9 cellular contexts compared by ENCODE assay signal in genomic region chr1:156496211-156496761, GRCh38. TPM values are rescaled to one million over a fixed set of nuclear protein-coding genes. Genes with fewer than 3 reads are reported as not detected.
A peak's percentile ranks its signal among the peaks of the same experiment; 100 is the strongest.
DNase-seq lines count a peak whose midpoint lies in the region; ATAC-seq and TF ChIP-seq lines count a peak whose summit lies in the region.
"Had no signal": no experiment of that assay in that cellular context is flagged by ENCODE, and none has a peak within 500 bp of the region (broad histone marks: within the 10 kb centered on the region; RNA-seq: fewer than 3 reads in every experiment).

No MANE protein-coding gene starts in this region.

- POLR2A ChIA-PET in SK-N-SH (lab: Yijun Ruan, JAX) (no interaction called here), RWPE1 (lab: Yijun Ruan, JAX; ENCODE audit: low non-redundant PET) (interaction anchor here (0.7 kb wide), 1 partner anchor 8 kb away, joined by 5 read pairs; no protein-coding TSS in a partner anchor)

- no peak overlapping the region for H3K9ac ChIP-seq in SK-N-SH
- H3K9ac ChIP-seq in stomach smooth muscle (ENCODE audit: low read length in 2 of 2) = peak overlapping the region; percentile 21 to 36

- H2AFZ ChIP-seq in SK-N-SH (ENCODE audit: low read depth) = no peak overlapping the region

- no peak for TF ChIP-seq RAD21 in SK-N-SH (IDR thresholded peaks at IDR 0.05; ENCODE audit: low read length)

- H3K4me3 ChIP-seq in SK-N-SH (ENCODE audit: low read depth in 2 of 2, low read length in 1 of 2) (no peak overlapping the region), right cardiac atrium (ENCODE audit: low read length) (no peak overlapping the region), stomach smooth muscle (ENCODE audit: low read length in 2 of 2) (peak overlapping the region; percentile 88 to 97)

- TF ChIP-seq EP300 in SK-N-SH (IDR thresholded peaks at IDR 0.05; ENCODE audit: borderline replicate concordance in 1 of 2, low read depth in 1 of 2, low read length in 1 of 2) = no peak

- no peaks in the 10 kb centered on the region for H3K9me2 ChIP-seq in SK-N-SH

- H3K36me3 ChIP-seq in SK-N-SH (replicated peaks in 1 of 2; ENCODE audit: control insufficient read depth in 1 of 2, insufficient read depth in 2 of 2, low read length in 1 of 2) = peaks cover 3 to 6% of the 10 kb centered on the region in 2 experiments
- H3K36me3 ChIP-seq in stomach smooth muscle (ENCODE audit: control insufficient read depth in 2 of 2, insufficient read depth in 2 of 2, low read length in 2 of 2) = peaks cover 0 to 5% of the 10 kb centered on the region in 2 donors

- intact Hi-C loops in right cardiac atrium (cut with DNase I) = loop anchor here in 1 of 4 donors (5.0 kb wide), 1 partner anchor 39 kb away; no protein-coding TSS in a partner anchor

- 62% methylated on average over 10 of the region's 10 CpGs for WGBS in SK-N-SH (ENCODE audit: low lambda C conversion rate)
- WGBS in right cardiac atrium = 43% methylated on average over 10 of the region's 10 CpGs

- H4K20me1 ChIP-seq in SK-N-SH (ENCODE audit: insufficient read depth) = peaks cover 84% of the 10 kb centered on the region

- no peaks in the 10 kb centered on the region for H3K27me3 ChIP-seq in SK-N-SH (ENCODE audit: insufficient read depth)
- no peaks in the 10 kb centered on the region for H3K27me3 ChIP-seq in right cardiac atrium (ENCODE audit: control insufficient read depth, insufficient read depth)
- H3K27me3 ChIP-seq in stomach smooth muscle (ENCODE audit: control insufficient read depth in 1 of 2, insufficient read depth in 2 of 2, low read length in 2 of 2) = no peaks in the 10 kb centered on the region

- no peaks in the 10 kb centered on the region for H3K9me3 ChIP-seq in SK-N-SH
- no peaks in the 10 kb centered on the region for H3K9me3 ChIP-seq in right cardiac atrium (ENCODE audit: control insufficient read depth, low read length)
- H3K9me3 ChIP-seq in stomach smooth muscle (ENCODE audit: control insufficient read depth in 2 of 2, low read length in 2 of 2) = no peaks in the 10 kb centered on the region

- peaks cover 25 to 58% of the 10 kb centered on the region in 2 experiments for H3K4me1 ChIP-seq in SK-N-SH (ENCODE audit: control insufficient read depth in 1 of 2, insufficient read depth in 2 of 2, low read depth in 1 of 2, low read length in 1 of 2)
- peaks cover 58% of the 10 kb centered on the region for H3K4me1 ChIP-seq in right cardiac atrium (ENCODE audit: control insufficient read depth, insufficient read depth, low read length)
- H3K4me1 ChIP-seq in stomach smooth muscle (ENCODE audit: control insufficient read depth, insufficient read depth, low read length) = peaks cover 79% of the 10 kb centered on the region

- ATAC-seq in SK-N-SH treated with all-trans-retinoic acid at 6 μM for 48 hours (no peak), right cardiac atrium (no peak), GM18502 (IDR thresholded peaks at IDR 0.05; ENCODE audit: poor library complexity, unreplicated experiment) (no peak), GM18907 (IDR thresholded peaks at IDR 0.05; ENCODE audit: unreplicated experiment) (no peak)

- CTCF ChIA-PET in SK-N-SH (lab: Yijun Ruan, JAX) (interaction anchor here (1.4 to 7.3 kb wide), 3 partner anchors 16 to 111 kb away, joined by 4 to 47 read pairs (median 10); no protein-coding TSS in a partner anchor), RWPE1 (lab: Yijun Ruan, JAX) (interaction anchor here (0.6 kb wide), 2 partner anchors 51 to 67 kb away, joined by 4 to 6 read pairs; no protein-coding TSS in a partner anchor)

- H3K27ac ChIP-seq in SK-N-SH (ENCODE audit: low read depth in 2 of 2, low read length in 1 of 2) (no peak overlapping the region; a peak in 1 of 4 replicates), RWPE1 (peak overlapping the region; percentile 99), right cardiac atrium (ENCODE audit: low read length) (peak overlapping the region; percentile 4), stomach smooth muscle (ENCODE audit: low read length) (peak overlapping the region; percentile 80)

- peak overlapping the region; percentile 52 for H3K4me2 ChIP-seq in SK-N-SH

- H3K79me2 ChIP-seq in SK-N-SH (ENCODE audit: insufficient read depth) = peaks cover 93% of the 10 kb centered on the region

- DNase-seq in SK-N-SH = no peak
- no peak for DNase-seq in RWPE1 (ENCODE audit: low spot score)
- DNase-seq in right cardiac atrium = peak in 1 of 3 donors; percentile 60
- no peak for DNase-seq in AG08395 (ENCODE audit: low spot score)
- DNase-seq: NCI-H1048 had no signal

- TF ChIP-seq CTCF in SK-N-SH (IDR thresholded peaks at IDR 0.05) = no peak
- no peak for TF ChIP-seq CTCF in RWPE1 (conservative IDR thresholded peaks at IDR 0.05; ENCODE audit: low read depth)

- no peaks in the 10 kb centered on the region for H3F3A ChIP-seq in SK-N-SH (replicated peaks; ENCODE audit: insufficient read depth)

TF ChIP-seq in SK-N-SH, 30 proteins besides CTCF, POLR2A, EP300 and RAD21:
- 0 out of 2 replicates have a peak, but pooled peaks have one; percentile 7 for TF ChIP-seq TCF12 (IDR thresholded peaks at IDR 0.05)
- TF ChIP-seq, protein P1, sequence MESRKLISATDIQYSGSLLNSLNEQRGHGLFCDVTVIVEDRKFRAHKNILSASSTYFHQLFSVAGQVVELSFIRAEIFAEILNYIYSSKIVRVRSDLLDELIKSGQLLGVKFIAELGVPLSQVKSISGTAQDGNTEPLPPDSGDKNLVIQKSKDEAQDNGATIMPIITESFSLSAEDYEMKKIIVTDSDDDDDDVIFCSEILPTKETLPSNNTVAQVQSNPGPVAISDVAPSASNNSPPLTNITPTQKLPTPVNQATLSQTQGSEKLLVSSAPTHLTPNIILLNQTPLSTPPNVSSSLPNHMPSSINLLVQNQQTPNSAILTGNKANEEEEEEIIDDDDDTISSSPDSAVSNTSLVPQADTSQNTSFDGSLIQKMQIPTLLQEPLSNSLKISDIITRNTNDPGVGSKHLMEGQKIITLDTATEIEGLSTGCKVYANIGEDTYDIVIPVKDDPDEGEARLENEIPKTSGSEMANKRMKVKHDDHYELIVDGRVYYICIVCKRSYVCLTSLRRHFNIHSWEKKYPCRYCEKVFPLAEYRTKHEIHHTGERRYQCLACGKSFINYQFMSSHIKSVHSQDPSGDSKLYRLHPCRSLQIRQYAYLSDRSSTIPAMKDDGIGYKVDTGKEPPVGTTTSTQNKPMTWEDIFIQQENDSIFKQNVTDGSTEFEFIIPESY (IDR thresholded peaks at IDR 0.05; ENCODE audit: borderline replicate concordance, low read depth) = no peak

TF ChIP-seq in SK-N-SH treated with all-trans-retinoic acid at 6 μM for 48 hours, 23 proteins besides CTCF, POLR2A, EP300 and RAD21:
- no peak for TF ChIP-seq PPARA (CRISPR knock-in tag; IDR thresholded peaks at IDR 0.05; ENCODE audit: borderline replicate concordance)
- TF ChIP-seq CSDC2 (CRISPR knock-in tag; IDR thresholded peaks at IDR 0.05) = no peak
- TF ChIP-seq ZFP3 (CRISPR knock-in tag; IDR thresholded peaks at IDR 0.05) = no peak
- TF ChIP-seq PATZ1 (CRISPR knock-in tag; IDR thresholded peaks at IDR 0.05; ENCODE audit: borderline replicate concordance) = no peak
- TF ChIP-seq ARNTL (CRISPR knock-in tag; IDR thresholded peaks at IDR 0.05; ENCODE audit: borderline replicate concordance, low read depth) = no peak
- TF ChIP-seq RARB (CRISPR knock-in tag; IDR thresholded peaks at IDR 0.05) = no peak
- TF ChIP-seq TCF4 (CRISPR knock-in tag; IDR thresholded peaks at IDR 0.05; ENCODE audit: borderline replicate concordance) = no peak
- TF ChIP-seq, protein P2, sequence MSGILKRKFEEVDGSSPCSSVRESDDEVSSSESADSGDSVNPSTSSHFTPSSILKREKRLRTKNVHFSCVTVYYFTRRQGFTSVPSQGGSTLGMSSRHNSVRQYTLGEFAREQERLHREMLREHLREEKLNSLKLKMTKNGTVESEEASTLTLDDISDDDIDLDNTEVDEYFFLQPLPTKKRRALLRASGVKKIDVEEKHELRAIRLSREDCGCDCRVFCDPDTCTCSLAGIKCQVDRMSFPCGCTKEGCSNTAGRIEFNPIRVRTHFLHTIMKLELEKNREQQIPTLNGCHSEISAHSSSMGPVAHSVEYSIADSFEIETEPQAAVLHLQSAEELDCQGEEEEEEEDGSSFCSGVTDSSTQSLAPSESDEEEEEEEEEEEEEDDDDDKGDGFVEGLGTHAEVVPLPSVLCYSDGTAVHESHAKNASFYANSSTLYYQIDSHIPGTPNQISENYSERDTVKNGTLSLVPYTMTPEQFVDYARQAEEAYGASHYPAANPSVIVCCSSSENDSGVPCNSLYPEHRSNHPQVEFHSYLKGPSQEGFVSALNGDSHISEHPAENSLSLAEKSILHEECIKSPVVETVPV (CRISPR knock-in tag; IDR thresholded peaks at IDR 0.05) = no peak
- no peak for TF ChIP-seq ESRRG (CRISPR knock-in tag; IDR thresholded peaks at IDR 0.05)
- no peak for TF ChIP-seq TOX (CRISPR knock-in tag; IDR thresholded peaks at IDR 0.05; ENCODE audit: borderline replicate concordance)

RNA-seq across cellular contexts. Expression of gene MEF2D, which starts 4.3 kb away (rescaled TPM):
- polyA plus RNA-seq in SK-N-SH (2012; rRNA removed) = 14.3 and 16.0 TPM in 2 replicates
- 10.5 and 12.4 TPM in 2 replicates for polyA plus RNA-seq in SK-N-SH (2012; cell fraction: cytosol; rRNA removed)
- 38.6 and 41.0 TPM in 2 replicates for polyA plus RNA-seq in SK-N-SH (2012; cell fraction: nucleus; rRNA removed)
- 10 to 100 TPM; 81.5 to 99.2 (median 89.6) TPM for total RNA-seq in right cardiac atrium
- 53.0 TPM for polyA plus RNA-seq in right cardiac atrium

Comparison
In these comparisons a context has a peak if more than half of its experiments do, and no peak if none do; other contexts are left out.
1. H3K27ac ChIP-seq: peak in RWPE1 (single experiment), right cardiac atrium (single experiment) and stomach smooth muscle (single experiment); none in SK-N-SH (0 of 2).
2. H3K4me3 ChIP-seq: peak in stomach smooth muscle (2 of 2); none in SK-N-SH (0 of 2) and right cardiac atrium (single experiment).